ENCODE assay signal across 14 cellular contexts in the genomic region with DNA sequence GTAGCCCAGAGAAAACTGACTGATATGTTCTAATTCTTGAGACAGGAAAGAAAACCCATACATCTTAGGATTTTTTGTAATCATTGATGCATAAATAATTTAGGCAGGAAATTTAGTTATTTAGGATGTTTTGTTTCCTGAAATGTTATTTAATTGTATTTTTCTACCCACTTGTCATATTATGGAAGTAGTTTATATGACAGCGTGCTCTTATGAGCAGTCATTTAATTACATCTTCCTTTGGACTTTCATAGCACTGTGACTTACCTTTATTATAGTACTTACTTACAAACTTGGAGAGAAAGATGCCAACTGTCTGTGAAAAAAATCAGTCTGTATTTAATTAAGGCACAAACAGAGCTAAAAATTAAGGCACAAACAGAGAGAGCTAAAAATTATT.
"Had no signal": no experiment of that assay in that cellular context is flagged by ENCODE, and none has a peak within 500 bp of the region (broad histone marks: within the 10 kb centered on the region; RNA-seq: fewer than 3 reads in every experiment).

No MANE protein-coding gene starts in this region.

- DNase-seq: activated effector memory CD4-positive, alpha-beta T cell treated with Interleukin-2 at 50 U/mL for 16 hours; activated T-cell treated with anti-CD3 and anti-CD28 coated beads, Interleukin-2, amount 50 U/mL, for 1 hour; aorta; foreskin keratinocyte; left cardiac atrium; mammary epithelial cell; stimulated activated CD4-positive, alpha-beta T cell treated with anti-CD3 and anti-CD28 coated beads, Interleukin-15, amount 100 ng/mL, for 24 hours; stimulated activated CD4-positive, alpha-beta T cell treated with anti-CD3 and anti-CD28 coated beads, Interleukin-4, amount 100 ng/mL, for 4 hours; stomach; uterus had no signal

- H3K27ac ChIP-seq: parathyroid adenoma, stomach, uterus had no signal

- ATAC-seq: activated naive CD4-positive, alpha-beta T cell treated with anti-CD3 and anti-CD28 coated beads, Interleukin-2, amount 50 U/mL, for 72 hours; foreskin keratinocyte; left cardiac atrium had no signal

- H3K27ac Mint-ChIP-seq: activated naive CD4-positive, alpha-beta T cell treated with anti-CD3 and anti-CD28 coated beads, Interleukin-2, amount 50 U/mL, for 72 hours had no signal

- H3K27me3 ChIP-seq: foreskin keratinocyte, stomach, uterus had no signal

- H3K36me3 ChIP-seq: stomach, uterus had no signal

- H3K79me2 ChIP-seq: parathyroid adenoma had no signal

- H3K9ac ChIP-seq: parathyroid adenoma had no signal

- H2AFZ ChIP-seq: parathyroid adenoma had no signal

- H3K4me3 ChIP-seq: stomach, uterus had no signal

- FAIRE-seq: colon, endothelial cell of umbilical vein had no signal
